Comparison of ENCODE assay signal across 21 cellular contexts in the genomic region with DNA sequence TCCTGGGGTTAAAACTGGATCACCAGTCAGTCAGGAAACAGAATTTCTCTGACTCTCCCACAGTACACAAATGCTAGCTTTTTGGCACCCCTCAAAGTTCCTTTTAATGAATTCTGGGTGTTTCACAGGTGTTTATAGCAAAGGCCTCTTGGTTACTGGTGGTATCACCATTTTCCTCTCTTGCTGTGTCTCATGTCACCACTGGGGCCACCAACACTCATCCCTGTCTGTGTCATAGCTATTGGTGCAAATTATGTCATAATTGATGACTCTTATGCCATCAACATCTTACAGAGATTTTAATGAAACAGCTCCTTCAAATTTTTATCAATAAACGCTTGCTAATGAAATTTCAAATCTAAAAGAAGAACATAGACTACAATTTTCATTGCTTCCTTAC. TPM values are rescaled to one million over a fixed set of nuclear protein-coding genes. Genes with fewer than 3 reads are reported as not detected.
DNase-seq lines count a peak whose midpoint lies in the region; ATAC-seq, FAIRE-seq and TF ChIP-seq lines count a peak whose summit lies in the region.
"Had no signal": no experiment of that assay in that cellular context is flagged by ENCODE, and none has a peak within 500 bp of the region (broad histone marks: within the 10 kb centered on the region; RNA-seq: fewer than 3 reads in every experiment).

No MANE protein-coding gene starts in this region.

- CTCF ChIA-PET in A549 (lab: Yijun Ruan, JAX): interaction anchor here (1.0 to 1.8 kb wide), 6 partner anchors 25 to 91 kb away, joined by 3 to 8 read pairs (median 4); a partner anchor contains a TSS
- CTCF ChIA-PET in mammary epithelial cell (lab: Charles Lee; ENCODE audit: low non-redundant PET): no interaction called here

- no peak for TF ChIP-seq POLR2A in A549 (IDR thresholded peaks at IDR 0.05; ENCODE audit: low read length)

- no peak overlapping the region for H3K4me3 Mint-ChIP-seq in activated CD4-positive, alpha-beta T cell treated with anti-CD3 and anti-CD28 coated beads, Interleukin-2, amount 10 ng/mL, durations not matched to agents 24 days and 14 days
- H3K4me3 Mint-ChIP-seq in activated T-helper 17 cell treated with anti-CD3 and anti-CD28 coated beads, Interleukin-2, amount 50 U/mL, for 72 hours: no peak overlapping the region
- H3K4me3 Mint-ChIP-seq in activated naive CD8-positive, alpha-beta T cell treated with anti-CD3 and anti-CD28 coated beads, Interleukin-2, amount 50 U/mL, for 24 hours: no peak overlapping the region
- H3K4me3 Mint-ChIP-seq in T-helper 17 cell: no peak overlapping the region
- H3K4me3 Mint-ChIP-seq: CD4-positive, alpha-beta T cell; HFFc6 had no signal

- TF ChIP-seq CTCF in A549 (IDR thresholded peaks at IDR 0.05): no peak
- peak; percentile 1; the same call in 1 of the 3 replicates for TF ChIP-seq CTCF in GM12872 (IDR thresholded peaks at IDR 0.05; ENCODE audit: insufficient read depth, low read depth, low read length)
- no peak for TF ChIP-seq CTCF in mammary epithelial cell (conservative IDR thresholded peaks at IDR 0.05 in 1 of 2, IDR thresholded peaks at IDR 0.05 in 1 of 2; ENCODE audit: extremely low read depth in 1 of 2, insufficient read depth in 1 of 2, low read depth in 1 of 2, low read length in 2 of 2)

- H2AFZ ChIP-seq in mammary epithelial cell (ENCODE audit: low read depth, low read length): no peak overlapping the region

- no peaks in the 10 kb centered on the region for H4K20me1 ChIP-seq in mammary epithelial cell (ENCODE audit: insufficient read depth, low read length)

- intact Hi-C loops in activated CD4-positive, alpha-beta T cell treated with anti-CD3 and anti-CD28 coated beads, Interleukin-2, amount 10 ng/mL, durations not matched to agents 24 days and 14 days (cut with micrococcal nuclease): no loop called here
- intact Hi-C loops in mammary epithelial cell (cut with micrococcal nuclease): no loop called here

- H3K9me3 Mint-ChIP-seq in activated CD4-positive, alpha-beta T cell treated with anti-CD3 and anti-CD28 coated beads, Interleukin-2, amount 10 ng/mL, durations not matched to agents 24 days and 14 days: peaks cover 12% of the 10 kb centered on the region
- H3K9me3 Mint-ChIP-seq in activated T-helper 17 cell treated with anti-CD3 and anti-CD28 coated beads, Interleukin-2, amount 50 U/mL, for 72 hours: no peaks in the 10 kb centered on the region
- peaks cover 3% of the 10 kb centered on the region for H3K9me3 Mint-ChIP-seq in activated naive CD8-positive, alpha-beta T cell treated with anti-CD3 and anti-CD28 coated beads, Interleukin-2, amount 50 U/mL, for 24 hours
- H3K9me3 Mint-ChIP-seq: CD4-positive, alpha-beta T cell had no signal

- H3K27ac Mint-ChIP-seq in activated CD4-positive, alpha-beta T cell treated with anti-CD3 and anti-CD28 coated beads, Interleukin-2, amount 10 ng/mL, durations not matched to agents 24 days and 14 days: no peak overlapping the region
- H3K27ac Mint-ChIP-seq in activated T-helper 17 cell treated with anti-CD3 and anti-CD28 coated beads, Interleukin-2, amount 50 U/mL, for 72 hours: no peak overlapping the region
- H3K27ac Mint-ChIP-seq in activated naive CD8-positive, alpha-beta T cell treated with anti-CD3 and anti-CD28 coated beads, Interleukin-2, amount 50 U/mL, for 24 hours: no peak overlapping the region
- no peak overlapping the region for H3K27ac Mint-ChIP-seq in T-helper 17 cell
- H3K27ac Mint-ChIP-seq: CD4-positive, alpha-beta T cell; HFFc6 had no signal

- TF ChIP-seq EP300 in A549 (IDR thresholded peaks at IDR 0.05): no peak

- H3K9ac ChIP-seq in mammary epithelial cell (ENCODE audit: insufficient read depth, low read length): no peak overlapping the region

- H3K4me1 Mint-ChIP-seq in activated CD4-positive, alpha-beta T cell treated with anti-CD3 and anti-CD28 coated beads, Interleukin-2, amount 10 ng/mL, durations not matched to agents 24 days and 14 days: peaks cover 6% of the 10 kb centered on the region
- no peaks in the 10 kb centered on the region for H3K4me1 Mint-ChIP-seq in activated T-helper 17 cell treated with anti-CD3 and anti-CD28 coated beads, Interleukin-2, amount 50 U/mL, for 72 hours
- H3K4me1 Mint-ChIP-seq in activated naive CD8-positive, alpha-beta T cell treated with anti-CD3 and anti-CD28 coated beads, Interleukin-2, amount 50 U/mL, for 24 hours: peaks cover 3% of the 10 kb centered on the region
- no peaks in the 10 kb centered on the region for H3K4me1 Mint-ChIP-seq in T-helper 17 cell

- H3K27ac ChIP-seq in A549: no peak overlapping the region
- no peak overlapping the region for H3K27ac ChIP-seq in mammary epithelial cell (ENCODE audit: insufficient read depth, low read depth, low read length)

- in situ Hi-C loops in mammary epithelial cell (cut with MboI; ENCODE audit: low sequenced_read_pairs in 2 of 2): no loop called here

- ATAC-seq in A549 (no peak), T-helper 17 cell (no peak)
- peak; percentile 61 for ATAC-seq in activated T-helper 17 cell treated with anti-CD3 and anti-CD28 coated beads, Interleukin-2, amount 50 U/mL, for 72 hours (replicated peaks)
- ATAC-seq in activated naive CD8-positive, alpha-beta T cell treated with anti-CD3 and anti-CD28 coated beads, Interleukin-2, amount 50 U/mL, for 24 hours: no peak

- no peaks in the 10 kb centered on the region for H3K27me3 ChIP-seq in mammary epithelial cell (ENCODE audit: insufficient read depth, low read length)

- H3K4me1 ChIP-seq in A549 (0 out of 3 replicates have a peak, but pooled peaks cover 3% of the 10 kb centered on the region), mammary epithelial cell (ENCODE audit: insufficient read depth, low read length) (peaks cover 4% of the 10 kb centered on the region)
- H3K4me1 ChIP-seq: HAP-1 had no signal

- H3K36me3 Mint-ChIP-seq in activated CD4-positive, alpha-beta T cell treated with anti-CD3 and anti-CD28 coated beads, Interleukin-2, amount 10 ng/mL, durations not matched to agents 24 days and 14 days (ENCODE audit: low read depth): no peaks in the 10 kb centered on the region
- H3K36me3 Mint-ChIP-seq in activated T-helper 17 cell treated with anti-CD3 and anti-CD28 coated beads, Interleukin-2, amount 50 U/mL, for 72 hours (ENCODE audit: low read depth): no peaks in the 10 kb centered on the region
- H3K36me3 Mint-ChIP-seq in activated naive CD8-positive, alpha-beta T cell treated with anti-CD3 and anti-CD28 coated beads, Interleukin-2, amount 50 U/mL, for 24 hours (ENCODE audit: low read depth): no peaks in the 10 kb centered on the region
- peaks cover 3% of the 10 kb centered on the region for H3K36me3 Mint-ChIP-seq in T-helper 17 cell (ENCODE audit: low read depth)

- BruUV-seq in mammary epithelial cell (replicated peaks; lab: Mats Ljungman, UMichigan): no TSS peak

- peak; percentile 50 for DNase-seq in activated CD4-positive, alpha-beta T cell treated with anti-CD3 and anti-CD28 coated beads, Interleukin-2, amount 10 ng/mL, durations not matched to agents 24 days and 14 days
- DNase-seq in activated CD4-positive, alpha-beta T cell treated with anti-CD3 and anti-CD28 coated beads, Interleukin-2, amount 50 U/mL, for 4 hours: no peak
- DNase-seq in A549 (ENCODE audit: low read depth in 1 of 2, low spot score in 1 of 2): no peak
- no peak for DNase-seq in mammary epithelial cell
- no peak for DNase-seq in activated naive CD8-positive, alpha-beta T cell treated with anti-CD3 and anti-CD28 coated beads, Interleukin-2, amount 50 U/mL, for 24 hours
- DNase-seq in T-helper 17 cell: no peak
- DNase-seq: 8988T; ACHN; C1 segment of cervical spinal cord; CD4-positive, alpha-beta T cell; DMS153; DMS79 treated with DMSO at 0.1 percent for 48 hours; EL; HFFc6 had no signal

- peaks cover 6% of the 10 kb centered on the region for H3K27me3 Mint-ChIP-seq in activated CD4-positive, alpha-beta T cell treated with anti-CD3 and anti-CD28 coated beads, Interleukin-2, amount 10 ng/mL, durations not matched to agents 24 days and 14 days
- no peaks in the 10 kb centered on the region for H3K27me3 Mint-ChIP-seq in activated T-helper 17 cell treated with anti-CD3 and anti-CD28 coated beads, Interleukin-2, amount 50 U/mL, for 72 hours
- H3K27me3 Mint-ChIP-seq in activated naive CD8-positive, alpha-beta T cell treated with anti-CD3 and anti-CD28 coated beads, Interleukin-2, amount 50 U/mL, for 24 hours: no peaks in the 10 kb centered on the region
- peaks cover 4% of the 10 kb centered on the region for H3K27me3 Mint-ChIP-seq in T-helper 17 cell

- dilution Hi-C loops in mammary epithelial cell (cut with HindIII; ENCODE audit: low sequenced_read_pairs): no loop called here

- H3K36me3 ChIP-seq in mammary epithelial cell (ENCODE audit: insufficient read depth, low read length): no peaks in the 10 kb centered on the region
- H3K36me3 ChIP-seq: HAP-1 had no signal

- POLR2A ChIA-PET in A549 (lab: Yijun Ruan, JAX): no interaction called here

- H3K9me3 ChIP-seq in A549 (no peaks in the 10 kb centered on the region), mammary epithelial cell (replicated peaks; ENCODE audit: insufficient read depth, low read length) (no peaks in the 10 kb centered on the region), T-helper 17 cell (ENCODE audit: control insufficient read depth, low read length, poor library complexity, severe bottlenecking) (peaks cover 2% of the 10 kb centered on the region)
- H3K9me3 ChIP-seq: HAP-1 had no signal

- H3K4me2 ChIP-seq in A549 (no peak overlapping the region), mammary epithelial cell (ENCODE audit: insufficient read depth, low read depth, low read length) (no peak overlapping the region)

- H3K4me3 ChIP-seq in A549: no peak overlapping the region
- H3K4me3 ChIP-seq in mammary epithelial cell (replicated peaks in 1 of 3; ENCODE audit: insufficient read depth in 1 of 3, low read depth in 2 of 3, low read length in 3 of 3): no peak overlapping the region
- H3K4me3 ChIP-seq: HAP-1 had no signal

- peak; percentile 18 for FAIRE-seq in A549 (lab: Jason Lieb, UNC)
- FAIRE-seq: D721Med, G401.6, GM19239, H1 had no signal

- no peaks in the 10 kb centered on the region for H3K79me2 ChIP-seq in mammary epithelial cell (ENCODE audit: insufficient read depth, low read length)

- WGBS in A549 (ENCODE audit: missing lambda C conversion rate): 90% methylated on average over 1 of the region's 1 CpG
- WGBS in mammary epithelial cell (ENCODE audit: low coverage, missing lambda C conversion rate): 92% methylated on average over 1 of the region's 1 CpG

- TF ChIP-seq RAD21 in A549 (conservative IDR thresholded peaks at IDR 0.05 in 1 of 2, IDR thresholded peaks at IDR 0.05 in 1 of 2): no peak

RNA-seq across cellular contexts. Expression of a gene that starts 27.7 kb away (rescaled TPM):
- total RNA-seq in activated CD4-positive, alpha-beta T cell treated with anti-CD3 and anti-CD28 coated beads, Interleukin-2, amount 10 ng/mL, durations not matched to agents 24 days and 14 days: 93.7 and 93.8 TPM in 2 replicates
- polyA plus RNA-seq in A549 (2011; rRNA removed) (17.4 and 17.8 TPM in 2 replicates), A549 (2017; fragmentation: RNase III; extraction: RNeasy Plus Mini Kit Qiagen cat#74134 plus additional on column Dnase treatment) (10.9 to 13.0 TPM (median 13.0 TPM) in 3 replicates), mammary epithelial cell (22.9 TPM)
- 4.5 and 5.1 TPM in 2 replicates for polyA plus RNA-seq in A549 (2012; cell fraction: cytosol; rRNA removed)
- 13.1 and 14.7 TPM in 2 replicates for polyA plus RNA-seq in A549 (2012; cell fraction: nucleus; rRNA removed)
- 11.0 and 14.4 TPM in 2 replicates for polyA minus RNA-seq in A549 (2011; rRNA and poly(A)+ RNA removed)
- 10 to 100 TPM; 57.6 to 70.6 TPM for total RNA-seq in activated T-helper 17 cell treated with anti-CD3 and anti-CD28 coated beads, Interleukin-2, amount 50 U/mL, for 72 hours
- total RNA-seq in mammary epithelial cell (10 to 100 TPM; 42.7 to 64.8 TPM), T-helper 17 cell (10 to 100 TPM; 54.8 to 54.9 TPM)
- 26.3 TPM for polyA minus RNA-seq in mammary epithelial cell
